In genomic region chr19:42268704-42269517, GRCh38 we compare ENCODE assay signal across 8 cellular contexts. TPM values are rescaled to one million over a fixed set of nuclear protein-coding genes. Genes with fewer than 3 reads are reported as not detected.
DNase-seq lines count a peak whose midpoint lies in the region; ATAC-seq lines count a peak whose summit lies in the region.

Gene CIC, plus strand, starts transcription at chr19:42269252. Its CDS starts 2,532 bp downstream, at chr19:42271784.

- H3K36me3 Mint-ChIP-seq in activated naive CD4-positive, alpha-beta T cell treated with anti-CD3 and anti-CD28 coated beads, Interleukin-2, amount 50 U/mL, for 72 hours = peaks cover 0 to 13% of the 10 kb centered on the region in 2 donors

- H3K27ac Mint-ChIP-seq in activated naive CD4-positive, alpha-beta T cell treated with anti-CD3 and anti-CD28 coated beads, Interleukin-2, amount 50 U/mL, for 72 hours = peak within 1 kb of the TSS in 1 of 2 donors; percentile 99

- ATAC-seq in HG02642 (IDR thresholded peaks at IDR 0.05; ENCODE audit: poor library complexity, unreplicated experiment) = peak; percentile 75
- peak; percentile 83 to 85 for ATAC-seq in activated naive CD4-positive, alpha-beta T cell treated with anti-CD3 and anti-CD28 coated beads, Interleukin-2, amount 50 U/mL, for 72 hours

- no peaks in the 10 kb centered on the region for H3K9me3 Mint-ChIP-seq in activated naive CD4-positive, alpha-beta T cell treated with anti-CD3 and anti-CD28 coated beads, Interleukin-2, amount 50 U/mL, for 72 hours

- peak within 1 kb of the TSS; percentile 100 for H3K27ac ChIP-seq in substantia nigra (ENCODE audit: low read depth, low read length, poor library complexity, severe bottlenecking)

- peak; percentile 100 for DNase-seq in GM04504 (ENCODE audit: low read depth)
- peak; percentile 100 for DNase-seq in NCI-H1105 (lab: John Stamatoyannopoulos, UW)
- DNase-seq in SKM-1 treated with dmso at 0.1 percent for 144 hours (lab: John Stamatoyannopoulos, UW; ENCODE audit: unreplicated experiment) = peak; percentile 96
- DNase-seq in activated naive CD4-positive, alpha-beta T cell treated with anti-CD3 and anti-CD28 coated beads, Interleukin-2, amount 50 U/mL, for 72 hours (ENCODE audit: low spot score in 2 of 2) = peak; percentile 99 to 100
- DNase-seq in germinal center (ENCODE audit: low spot score) = peak; percentile 94
- peak; percentile 100 for DNase-seq in non-pigmented ciliary epithelial cell (ENCODE audit: low read depth)
- peak; percentile 89 to 100 (median 100) for DNase-seq in substantia nigra (lab: John Stamatoyannopoulos, UW)

RNA-seq across cellular contexts. Expression of gene CIC, which starts in this region (rescaled TPM):
- total RNA-seq in activated naive CD4-positive, alpha-beta T cell treated with anti-CD3 and anti-CD28 coated beads, Interleukin-2, amount 50 U/mL, for 72 hours = 10 to 100 TPM; 87.7 to 90.6 TPM

Comparison
In these comparisons a context has a peak if more than half of its experiments do, and no peak if none do; other contexts are left out.
1. Peak in every context shown above with its lines: DNase-seq, ATAC-seq and H3K27ac ChIP-seq.